ENCODE assay signal across 8 cellular contexts in genomic region chr12:47818382-47818700, GRCh38. TPM values are rescaled to one million over a fixed set of nuclear protein-coding genes. Genes with fewer than 3 reads are reported as not detected.
DNase-seq lines count a peak whose midpoint lies in the region; ATAC-seq and TF ChIP-seq lines count a peak whose summit lies in the region.

No MANE protein-coding gene starts in this region.

- H3K4me3 ChIP-seq in OCI-LY7 (ENCODE audit: low read depth, low read length, poor library complexity, severe bottlenecking) = peak overlapping the region; percentile 83
- peak overlapping the region; percentile 68 to 74 for H3K4me3 ChIP-seq in duodenal mucosa (ENCODE audit: low read depth in 1 of 2, low read length in 2 of 2)
- H3K4me3 ChIP-seq in neural progenitor cell = no peak overlapping the region

- 0 out of 2 replicates have a peak, but pooled peaks cover 3% of the 10 kb centered on the region for H4K20me1 ChIP-seq in OCI-LY7 (ENCODE audit: insufficient read depth, low read length)
- H4K20me1 ChIP-seq in neural progenitor cell (ENCODE audit: low read depth) = peaks cover 5% of the 10 kb centered on the region

- H3K79me2 ChIP-seq in OCI-LY7 (ENCODE audit: insufficient read depth, low read depth, low read length) = peaks cover 60% of the 10 kb centered on the region
- peaks cover 46% of the 10 kb centered on the region for H3K79me2 ChIP-seq in neural progenitor cell (ENCODE audit: low read depth)

- H3K4me2 ChIP-seq in OCI-LY7 (ENCODE audit: low read length) (peak overlapping the region; percentile 98), neural progenitor cell (peak overlapping the region; percentile 98)

- POLR2A ChIA-PET in OCI-LY7 (lab: Charles Lee) = interaction anchor here (1.6 to 7.9 kb wide), 4 partner anchors 10 to 599 kb away, joined by 4 to 239 read pairs (median 20); no protein-coding TSS in a partner anchor

- H3K4me1 ChIP-seq in OCI-LY7 (ENCODE audit: insufficient read depth, low read length, poor library complexity, severe bottlenecking) (peaks cover 73% of the 10 kb centered on the region), duodenal mucosa (ENCODE audit: control insufficient read depth in 1 of 2, insufficient read depth in 2 of 2, low read length in 2 of 2) (peaks cover 66 to 68% of the 10 kb centered on the region in 2 donors), neural progenitor cell (peaks cover 42% of the 10 kb centered on the region)

- no peaks in the 10 kb centered on the region for H3K27me3 Mint-ChIP-seq in CD14-positive monocyte (ENCODE audit: low read depth in 3 of 3)
- peaks cover 17% of the 10 kb centered on the region for H3K27me3 Mint-ChIP-seq in neural progenitor cell (ENCODE audit: insufficient read depth, low read depth)

- DNase-seq in CD14-positive monocyte (ENCODE audit: low spot score) = no peak
- DNase-seq in OCI-LY7 (ENCODE audit: low spot score) = peak; percentile 46
- no peak for DNase-seq in neural progenitor cell (ENCODE audit: low spot score)
- no peak for DNase-seq in globus pallidus (ENCODE audit: low spot score)
- DNase-seq in AG08395 (ENCODE audit: low spot score) = no peak
- DNase-seq in epidermal melanocyte (ENCODE audit: insufficient read length, low spot score) = no peak

- H3K4me1 Mint-ChIP-seq in CD14-positive monocyte (peaks cover 86% of the 10 kb centered on the region), neural progenitor cell (peaks cover 74% of the 10 kb centered on the region)

- no peaks in the 10 kb centered on the region for H3K27me3 ChIP-seq in duodenal mucosa (ENCODE audit: control insufficient read depth in 1 of 2, insufficient read depth in 2 of 2, low read length in 2 of 2)
- H3K27me3 ChIP-seq in neural progenitor cell = peaks cover 20% of the 10 kb centered on the region

- peaks cover 46% of the 10 kb centered on the region for H3F3A ChIP-seq in neural progenitor cell (ENCODE audit: low read depth)

- no peaks in the 10 kb centered on the region for H3K9me3 ChIP-seq in OCI-LY7 (ENCODE audit: low read length)
- no peaks in the 10 kb centered on the region for H3K9me3 ChIP-seq in duodenal mucosa (ENCODE audit: control insufficient read depth in 1 of 2, low read length in 2 of 2)
- H3K9me3 ChIP-seq in neural progenitor cell (ENCODE audit: low read depth) = no peaks in the 10 kb centered on the region

- no peak for TF ChIP-seq CTCF in CD14-positive monocyte (IDR thresholded peaks at IDR 0.05)
- no peak for TF ChIP-seq CTCF in OCI-LY7 (conservative IDR thresholded peaks at IDR 0.05; ENCODE audit: low read length)
- TF ChIP-seq CTCF in neural progenitor cell (IDR thresholded peaks at IDR 0.05) = no peak

- H3K27ac Mint-ChIP-seq in CD14-positive monocyte = peak overlapping the region; percentile 46 to 95 (median 86)
- H3K27ac Mint-ChIP-seq in neural progenitor cell = peak overlapping the region; percentile 97

- H3K27ac ChIP-seq in OCI-LY7 (ENCODE audit: low read depth, low read length, poor library complexity, severe bottlenecking) (peak overlapping the region; percentile 96), duodenal mucosa (ENCODE audit: low read depth, low read length) (peak overlapping the region; percentile 90), neural progenitor cell (no peak overlapping the region)

- H3K9me3 Mint-ChIP-seq in CD14-positive monocyte (peaks cover 0 to 3% (median 0%) of the 10 kb centered on the region in 7 donors), neural progenitor cell (no peaks in the 10 kb centered on the region)

- ATAC-seq in HG02840 (IDR thresholded peaks at IDR 0.05; ENCODE audit: low FRiP score, unreplicated experiment) = no peak

- no peaks in the 10 kb centered on the region for H3K9me2 ChIP-seq in OCI-LY7 (ENCODE audit: insufficient read depth, low read length)

- no TSS peak for BruUV-seq in OCI-LY7 (replicated peaks; lab: Mats Ljungman, UMichigan)

- H3K36me3 ChIP-seq in OCI-LY7 (ENCODE audit: insufficient read depth, low read length) (peaks cover 13% of the 10 kb centered on the region; the same call in 1 of the 2 replicates), duodenal mucosa (ENCODE audit: control insufficient read depth in 1 of 2, insufficient read depth in 2 of 2, low read length in 2 of 2) (no peaks in the 10 kb centered on the region), neural progenitor cell (no peaks in the 10 kb centered on the region)

- H3K9ac ChIP-seq in duodenal mucosa (ENCODE audit: low read depth in 1 of 2, low read length in 2 of 2) (peak overlapping the region; percentile 50 to 59), neural progenitor cell (no peak overlapping the region)

- H3K36me3 Mint-ChIP-seq in CD14-positive monocyte (peaks cover 8 to 10% of the 10 kb centered on the region in 2 donors), neural progenitor cell (peaks cover 6% of the 10 kb centered on the region)

- H3K4me3 Mint-ChIP-seq in CD14-positive monocyte (peak overlapping the region; percentile 83 to 87), neural progenitor cell (peak overlapping the region; percentile 87)

- CTCF ChIA-PET in OCI-LY7 (lab: Charles Lee; ENCODE audit: unreplicated experiment) = interaction anchor here (1.1 to 5.5 kb wide), 7 partner anchors 15 to 110 kb away, joined by 3 to 85 read pairs (median 5); no protein-coding TSS in a partner anchor

- intact Hi-C loops in CD14-positive monocyte (cut with micrococcal nuclease) = loop anchor here (5.0 to 10.0 kb wide), 2 partner anchors 86 to 111 kb away; partner anchors contain the start of genes RPAP3 (in 1 of the 2) and VDR (in 1 of the 2)
- intact Hi-C loops in OCI-LY7 (cut with micrococcal nuclease; ENCODE audit: unreplicated experiment) = no loop called here

- H2AFZ ChIP-seq in OCI-LY7 (ENCODE audit: low read length) (no peak overlapping the region), neural progenitor cell (replicated peaks) (no peak overlapping the region)

RNA-seq across cellular contexts. Expression of gene HDAC7, which starts 1.4 kb away (rescaled TPM):
- 1 to 10 TPM; 5.9 to 8.4 TPM for polyA plus RNA-seq in CD14-positive monocyte
- 38.4 and 45.9 TPM in 2 replicates for total RNA-seq in OCI-LY7 (2014; rRNA removed; shearing (Covaris generic))
- total RNA-seq in OCI-LY7 (2022) (130 and 131 TPM in 2 replicates), neural progenitor cell (ENCODE audit: low replicate concordance) (7.2 and 14.2 TPM in 2 replicates)

RNA-seq across cellular contexts. Expression of gene SLC48A1, which starts 45.3 kb away (rescaled TPM):
- polyA plus RNA-seq in CD14-positive monocyte = 10 to 100 TPM; 15.8 to 19.6 TPM
- 3.8 and 9.6 TPM in 2 replicates for total RNA-seq in OCI-LY7 (2014; rRNA removed; shearing (Covaris generic))
- total RNA-seq in OCI-LY7 (2022) (8.6 and 12.0 TPM in 2 replicates), neural progenitor cell (ENCODE audit: low replicate concordance) (8.3 and 16.7 TPM in 2 replicates)

RNA-seq across cellular contexts. Expression of gene RAPGEF3, which starts 59.7 kb away (rescaled TPM):
- under 1 TPM; 0.08 to 0.60 TPM for polyA plus RNA-seq in CD14-positive monocyte
- 0.69 and 0.80 TPM in 2 replicates for total RNA-seq in OCI-LY7 (2014; rRNA removed; shearing (Covaris generic))
- total RNA-seq in OCI-LY7 (2022) (2.9 and 4.7 TPM in 2 replicates), neural progenitor cell (ENCODE audit: low replicate concordance) (0.58 and 1.2 TPM in 2 replicates)
